Comparison of ENCODE assay signal across 1 cellular context in the genomic region with DNA sequence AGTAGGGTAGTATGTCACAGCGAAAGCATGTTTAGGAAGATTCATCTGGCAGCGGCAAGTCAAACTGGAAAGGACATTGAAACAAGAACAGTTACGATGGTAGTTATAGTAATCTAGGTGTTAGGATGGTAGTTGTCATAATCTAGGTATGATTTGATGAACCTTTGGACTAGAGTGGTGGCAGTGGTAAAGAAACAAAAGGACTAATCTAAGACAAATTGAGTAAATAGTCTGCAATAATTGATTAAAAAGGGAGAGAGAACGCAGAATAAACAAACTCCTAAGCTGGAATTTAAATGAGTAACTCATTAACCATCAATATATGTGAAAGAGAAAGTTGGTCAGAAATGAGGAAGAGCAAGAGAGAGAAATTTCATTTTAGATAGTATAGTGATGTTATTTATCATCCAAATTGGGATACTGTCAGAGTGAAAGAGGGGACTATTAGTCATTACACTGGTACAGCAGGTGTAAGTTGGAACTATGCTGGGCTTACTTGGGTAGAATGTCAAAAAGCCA.
TF ChIP-seq lines count a peak whose summit lies in the region.

No MANE protein-coding gene starts in this region.

TF ChIP-seq in GM12878, 131 proteins besides CTCF, POLR2A, EP300 and RAD21 (continued from another document and continues in another):
- TF ChIP-seq HSF1 (IDR thresholded peaks at IDR 0.05; ENCODE audit: low read depth, low read length) (no peak), BCL11A (IDR thresholded peaks at IDR 0.05; ENCODE audit: low read depth, low read length) (peak; percentile 93), PML (IDR thresholded peaks at IDR 0.05; ENCODE audit: low read length) (peak; percentile 45; the same call in 1 of the 2 replicates), SPI1 (IDR thresholded peaks at IDR 0.05; ENCODE audit: borderline replicate concordance, insufficient read depth, low read depth, low read length) (peak; percentile 83), ZBED1 (IDR thresholded peaks at IDR 0.05; ENCODE audit: borderline replicate concordance) (no peak), ZNF217 (IDR thresholded peaks at IDR 0.05) (0 out of 2 replicates have a peak, but pooled peaks have one; percentile 42), TCF3 (IDR thresholded peaks at IDR 0.05; ENCODE audit: borderline replicate concordance, insufficient read depth, low read depth, low read length) (0 out of 2 replicates have a peak, but pooled peaks have one; percentile 73), RUNX3 (IDR thresholded peaks at IDR 0.05; ENCODE audit: low read length) (peak; percentile 77), ASH2L (IDR thresholded peaks at IDR 0.05; ENCODE audit: borderline replicate concordance, low read depth) (no peak), YBX1 (IDR thresholded peaks at IDR 0.05) (no peak), KDM1A (IDR thresholded peaks at IDR 0.05; ENCODE audit: borderline replicate concordance) (no peak), RFX5 (IDR thresholded peaks at IDR 0.05; ENCODE audit: low read depth, low read length) (no peak), IKZF2 (IDR thresholded peaks at IDR 0.05) (peak; percentile 87 to 94), BHLHE40 (IDR thresholded peaks at IDR 0.05; ENCODE audit: borderline replicate concordance in 1 of 2, low read depth in 2 of 2, low read length in 1 of 2) (peak in 1 of 2 experiments; percentile 39; a peak in 1 of 4 replicates), ETV6 (conservative IDR thresholded peaks at IDR 0.05 in 1 of 2, IDR thresholded peaks at IDR 0.05 in 1 of 2; ENCODE audit: borderline replicate concordance in 1 of 2, low read depth in 1 of 2) (peak in 1 of 2 experiments; percentile 52; a peak in 1 of 4 replicates), IRF3 (IDR thresholded peaks at IDR 0.05) (no peak), SIX5 (IDR thresholded peaks at IDR 0.05; ENCODE audit: low read depth, low read length, severe bottlenecking) (no peak), TCF7 (IDR thresholded peaks at IDR 0.05; ENCODE audit: borderline replicate concordance) (no peak), BRCA1 (IDR thresholded peaks at IDR 0.05; ENCODE audit: low read depth, low read length) (no peak), CHD4 (IDR thresholded peaks at IDR 0.05) (no peak), NBN (IDR thresholded peaks at IDR 0.05) (peak; percentile 72; the same call in 1 of the 2 replicates), MAX (IDR thresholded peaks at IDR 0.05; ENCODE audit: low read depth, low read length) (no peak), ZNF274 (IDR thresholded peaks at IDR 0.05; ENCODE audit: insufficient read depth, insufficient read length) (no peak), CBX3 (IDR thresholded peaks at IDR 0.05; ENCODE audit: borderline replicate concordance, low read depth) (no peak), FOS (IDR thresholded peaks at IDR 0.05; ENCODE audit: borderline replicate concordance, extremely low read depth, insufficient read length) (no peak), NFYA (IDR thresholded peaks at IDR 0.05; ENCODE audit: borderline replicate concordance, low read depth, low read length) (no peak), RB1 (IDR thresholded peaks at IDR 0.05; ENCODE audit: borderline replicate concordance) (no peak), SMARCA5 (IDR thresholded peaks at IDR 0.05) (no peak), HDAC6 (IDR thresholded peaks at IDR 0.05; ENCODE audit: unreplicated experiment) (no peak), DPF2 (IDR thresholded peaks at IDR 0.05) (peak; percentile 95), SREBF1 (IDR thresholded peaks at IDR 0.05; ENCODE audit: low read length) (no peak), RAD51 (IDR thresholded peaks at IDR 0.05) (no peak), KAT2A (conservative IDR thresholded peaks at IDR 0.05; ENCODE audit: control insufficient read depth, low read depth, low read length) (no peak), PAX5 (IDR thresholded peaks at IDR 0.05; ENCODE audit: borderline replicate concordance, low read depth, low read length) (peak; percentile 45; the same call in 1 of the 2 replicates)
- TF ChIP-seq, protein P1, sequence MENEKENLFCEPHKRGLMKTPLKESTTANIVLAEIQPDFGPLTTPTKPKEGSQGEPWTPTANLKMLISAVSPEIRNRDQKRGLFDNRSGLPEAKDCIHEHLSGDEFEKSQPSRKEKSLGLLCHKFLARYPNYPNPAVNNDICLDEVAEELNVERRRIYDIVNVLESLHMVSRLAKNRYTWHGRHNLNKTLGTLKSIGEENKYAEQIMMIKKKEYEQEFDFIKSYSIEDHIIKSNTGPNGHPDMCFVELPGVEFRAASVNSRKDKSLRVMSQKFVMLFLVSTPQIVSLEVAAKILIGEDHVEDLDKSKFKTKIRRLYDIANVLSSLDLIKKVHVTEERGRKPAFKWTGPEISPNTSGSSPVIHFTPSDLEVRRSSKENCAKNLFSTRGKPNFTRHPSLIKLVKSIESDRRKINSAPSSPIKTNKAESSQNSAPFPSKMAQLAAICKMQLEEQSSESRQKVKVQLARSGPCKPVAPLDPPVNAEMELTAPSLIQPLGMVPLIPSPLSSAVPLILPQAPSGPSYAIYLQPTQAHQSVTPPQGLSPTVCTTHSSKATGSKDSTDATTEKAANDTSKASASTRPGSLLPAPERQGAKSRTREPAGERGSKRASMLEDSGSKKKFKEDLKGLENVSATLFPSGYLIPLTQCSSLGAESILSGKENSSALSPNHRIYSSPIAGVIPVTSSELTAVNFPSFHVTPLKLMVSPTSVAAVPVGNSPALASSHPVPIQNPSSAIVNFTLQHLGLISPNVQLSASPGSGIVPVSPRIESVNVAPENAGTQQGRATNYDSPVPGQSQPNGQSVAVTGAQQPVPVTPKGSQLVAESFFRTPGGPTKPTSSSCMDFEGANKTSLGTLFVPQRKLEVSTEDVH (IDR thresholded peaks at IDR 0.05; ENCODE audit: low read depth, partially characterized antibody): no peak
- TF ChIP-seq, protein P2, sequence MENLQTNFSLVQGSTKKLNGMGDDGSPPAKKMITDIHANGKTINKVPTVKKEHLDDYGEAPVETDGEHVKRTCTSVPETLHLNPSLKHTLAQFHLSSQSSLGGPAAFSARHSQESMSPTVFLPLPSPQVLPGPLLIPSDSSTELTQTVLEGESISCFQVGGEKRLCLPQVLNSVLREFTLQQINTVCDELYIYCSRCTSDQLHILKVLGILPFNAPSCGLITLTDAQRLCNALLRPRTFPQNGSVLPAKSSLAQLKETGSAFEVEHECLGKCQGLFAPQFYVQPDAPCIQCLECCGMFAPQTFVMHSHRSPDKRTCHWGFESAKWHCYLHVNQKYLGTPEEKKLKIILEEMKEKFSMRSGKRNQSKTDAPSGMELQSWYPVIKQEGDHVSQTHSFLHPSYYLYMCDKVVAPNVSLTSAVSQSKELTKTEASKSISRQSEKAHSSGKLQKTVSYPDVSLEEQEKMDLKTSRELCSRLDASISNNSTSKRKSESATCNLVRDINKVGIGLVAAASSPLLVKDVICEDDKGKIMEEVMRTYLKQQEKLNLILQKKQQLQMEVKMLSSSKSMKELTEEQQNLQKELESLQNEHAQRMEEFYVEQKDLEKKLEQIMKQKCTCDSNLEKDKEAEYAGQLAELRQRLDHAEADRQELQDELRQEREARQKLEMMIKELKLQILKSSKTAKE (IDR thresholded peaks at IDR 0.05; ENCODE audit: low read depth, poor library complexity, severe bottlenecking): peak; percentile 58
- TF ChIP-seq, protein P3, sequence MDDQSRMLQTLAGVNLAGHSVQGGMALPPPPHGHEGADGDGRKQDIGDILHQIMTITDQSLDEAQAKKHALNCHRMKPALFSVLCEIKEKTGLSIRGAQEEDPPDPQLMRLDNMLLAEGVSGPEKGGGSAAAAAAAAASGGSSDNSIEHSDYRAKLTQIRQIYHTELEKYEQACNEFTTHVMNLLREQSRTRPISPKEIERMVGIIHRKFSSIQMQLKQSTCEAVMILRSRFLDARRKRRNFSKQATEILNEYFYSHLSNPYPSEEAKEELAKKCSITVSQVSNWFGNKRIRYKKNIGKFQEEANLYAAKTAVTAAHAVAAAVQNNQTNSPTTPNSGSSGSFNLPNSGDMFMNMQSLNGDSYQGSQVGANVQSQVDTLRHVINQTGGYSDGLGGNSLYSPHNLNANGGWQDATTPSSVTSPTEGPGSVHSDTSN (IDR thresholded peaks at IDR 0.05; ENCODE audit: insufficient replicate concordance, low read depth, low read length): no peak
- TF ChIP-seq, protein P4, sequence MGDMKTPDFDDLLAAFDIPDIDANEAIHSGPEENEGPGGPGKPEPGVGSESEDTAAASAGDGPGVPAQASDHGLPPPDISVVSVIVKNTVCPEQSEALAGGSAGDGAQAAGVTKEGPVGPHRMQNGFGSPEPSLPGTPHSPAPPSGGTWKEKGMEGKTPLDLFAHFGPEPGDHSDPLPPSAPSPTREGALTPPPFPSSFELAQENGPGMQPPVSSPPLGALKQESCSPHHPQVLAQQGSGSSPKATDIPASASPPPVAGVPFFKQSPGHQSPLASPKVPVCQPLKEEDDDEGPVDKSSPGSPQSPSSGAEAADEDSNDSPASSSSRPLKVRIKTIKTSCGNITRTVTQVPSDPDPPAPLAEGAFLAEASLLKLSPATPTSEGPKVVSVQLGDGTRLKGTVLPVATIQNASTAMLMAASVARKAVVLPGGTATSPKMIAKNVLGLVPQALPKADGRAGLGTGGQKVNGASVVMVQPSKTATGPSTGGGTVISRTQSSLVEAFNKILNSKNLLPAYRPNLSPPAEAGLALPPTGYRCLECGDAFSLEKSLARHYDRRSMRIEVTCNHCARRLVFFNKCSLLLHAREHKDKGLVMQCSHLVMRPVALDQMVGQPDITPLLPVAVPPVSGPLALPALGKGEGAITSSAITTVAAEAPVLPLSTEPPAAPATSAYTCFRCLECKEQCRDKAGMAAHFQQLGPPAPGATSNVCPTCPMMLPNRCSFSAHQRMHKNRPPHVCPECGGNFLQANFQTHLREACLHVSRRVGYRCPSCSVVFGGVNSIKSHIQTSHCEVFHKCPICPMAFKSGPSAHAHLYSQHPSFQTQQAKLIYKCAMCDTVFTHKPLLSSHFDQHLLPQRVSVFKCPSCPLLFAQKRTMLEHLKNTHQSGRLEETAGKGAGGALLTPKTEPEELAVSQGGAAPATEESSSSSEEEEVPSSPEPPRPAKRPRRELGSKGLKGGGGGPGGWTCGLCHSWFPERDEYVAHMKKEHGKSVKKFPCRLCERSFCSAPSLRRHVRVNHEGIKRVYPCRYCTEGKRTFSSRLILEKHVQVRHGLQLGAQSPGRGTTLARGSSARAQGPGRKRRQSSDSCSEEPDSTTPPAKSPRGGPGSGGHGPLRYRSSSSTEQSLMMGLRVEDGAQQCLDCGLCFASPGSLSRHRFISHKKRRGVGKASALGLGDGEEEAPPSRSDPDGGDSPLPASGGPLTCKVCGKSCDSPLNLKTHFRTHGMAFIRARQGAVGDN (IDR thresholded peaks at IDR 0.05): no peak
- TF ChIP-seq, protein P5, sequence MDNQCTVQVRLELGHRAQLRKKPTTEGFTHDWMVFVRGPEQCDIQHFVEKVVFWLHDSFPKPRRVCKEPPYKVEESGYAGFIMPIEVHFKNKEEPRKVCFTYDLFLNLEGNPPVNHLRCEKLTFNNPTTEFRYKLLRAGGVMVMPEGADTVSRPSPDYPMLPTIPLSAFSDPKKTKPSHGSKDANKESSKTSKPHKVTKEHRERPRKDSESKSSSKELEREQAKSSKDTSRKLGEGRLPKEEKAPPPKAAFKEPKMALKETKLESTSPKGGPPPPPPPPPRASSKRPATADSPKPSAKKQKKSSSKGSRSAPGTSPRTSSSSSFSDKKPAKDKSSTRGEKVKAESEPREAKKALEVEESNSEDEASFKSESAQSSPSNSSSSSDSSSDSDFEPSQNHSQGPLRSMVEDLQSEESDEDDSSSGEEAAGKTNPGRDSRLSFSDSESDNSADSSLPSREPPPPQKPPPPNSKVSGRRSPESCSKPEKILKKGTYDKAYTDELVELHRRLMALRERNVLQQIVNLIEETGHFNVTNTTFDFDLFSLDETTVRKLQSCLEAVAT (IDR thresholded peaks at IDR 0.05): no peak
- TF ChIP-seq, protein P6, sequence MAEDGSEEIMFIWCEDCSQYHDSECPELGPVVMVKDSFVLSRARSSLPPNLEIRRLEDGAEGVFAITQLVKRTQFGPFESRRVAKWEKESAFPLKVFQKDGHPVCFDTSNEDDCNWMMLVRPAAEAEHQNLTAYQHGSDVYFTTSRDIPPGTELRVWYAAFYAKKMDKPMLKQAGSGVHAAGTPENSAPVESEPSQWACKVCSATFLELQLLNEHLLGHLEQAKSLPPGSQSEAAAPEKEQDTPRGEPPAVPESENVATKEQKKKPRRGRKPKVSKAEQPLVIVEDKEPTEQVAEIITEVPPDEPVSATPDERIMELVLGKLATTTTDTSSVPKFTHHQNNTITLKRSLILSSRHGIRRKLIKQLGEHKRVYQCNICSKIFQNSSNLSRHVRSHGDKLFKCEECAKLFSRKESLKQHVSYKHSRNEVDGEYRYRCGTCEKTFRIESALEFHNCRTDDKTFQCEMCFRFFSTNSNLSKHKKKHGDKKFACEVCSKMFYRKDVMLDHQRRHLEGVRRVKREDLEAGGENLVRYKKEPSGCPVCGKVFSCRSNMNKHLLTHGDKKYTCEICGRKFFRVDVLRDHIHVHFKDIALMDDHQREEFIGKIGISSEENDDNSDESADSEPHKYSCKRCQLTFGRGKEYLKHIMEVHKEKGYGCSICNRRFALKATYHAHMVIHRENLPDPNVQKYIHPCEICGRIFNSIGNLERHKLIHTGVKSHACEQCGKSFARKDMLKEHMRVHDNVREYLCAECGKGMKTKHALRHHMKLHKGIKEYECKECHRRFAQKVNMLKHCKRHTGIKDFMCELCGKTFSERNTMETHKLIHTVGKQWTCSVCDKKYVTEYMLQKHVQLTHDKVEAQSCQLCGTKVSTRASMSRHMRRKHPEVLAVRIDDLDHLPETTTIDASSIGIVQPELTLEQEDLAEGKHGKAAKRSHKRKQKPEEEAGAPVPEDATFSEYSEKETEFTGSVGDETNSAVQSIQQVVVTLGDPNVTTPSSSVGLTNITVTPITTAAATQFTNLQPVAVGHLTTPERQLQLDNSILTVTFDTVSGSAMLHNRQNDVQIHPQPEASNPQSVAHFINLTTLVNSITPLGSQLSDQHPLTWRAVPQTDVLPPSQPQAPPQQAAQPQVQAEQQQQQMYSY (CRISPR knock-in tag; IDR thresholded peaks at IDR 0.05): no peak
